In genomic region chr13:73090116-73090811, GRCh38 we compare ENCODE assay signal across 8 cellular contexts. TPM values are rescaled to one million over a fixed set of nuclear protein-coding genes. Genes with fewer than 3 reads are reported as not detected.
A peak's percentile ranks its signal among the peaks of the same experiment; 100 is the strongest.
DNase-seq lines count a peak whose midpoint lies in the region; ATAC-seq and TF ChIP-seq lines count a peak whose summit lies in the region.

No MANE protein-coding gene starts in this region.

- H3K4me3 ChIP-seq in AG10803 (ENCODE audit: low read length) (no peak overlapping the region), esophagus (ENCODE audit: low read depth in 1 of 2, low read length in 2 of 2) (no peak overlapping the region)

- no peak for ATAC-seq in stimulated activated naive CD8-positive, alpha-beta T cell treated with anti-CD3 and anti-CD28 coated beads, Interleukin-15, Interleukin-2, amounts not matched to agents 100 U/mL and 50 U/mL, for 24 hours

- H3K9me3 ChIP-seq in esophagus (ENCODE audit: control insufficient read depth in 2 of 2, insufficient read depth in 1 of 2, low read depth in 1 of 2, low read length in 1 of 2) = no peaks in the 10 kb centered on the region

- TF ChIP-seq CTCF in AG10803 (conservative IDR thresholded peaks at IDR 0.05; ENCODE audit: low read length) = no peak

- no peaks in the 10 kb centered on the region for H3K4me1 ChIP-seq in esophagus (ENCODE audit: control insufficient read depth in 2 of 2, insufficient read depth in 2 of 2, low read length in 1 of 2)

- WGBS in esophagus, 2 donors = 42 to 49% methylated on average over 7 of the region's 7 CpGs

- H3K36me3 ChIP-seq in esophagus (ENCODE audit: control insufficient read depth in 2 of 2, insufficient read depth in 2 of 2, low read length in 1 of 2) = no peaks in the 10 kb centered on the region

- H3K27ac ChIP-seq in esophagus (ENCODE audit: low read depth in 2 of 2, low read length in 1 of 2) = peak overlapping the region; percentile 68 to 84

- H3K27me3 ChIP-seq in esophagus (ENCODE audit: control insufficient read depth in 1 of 2, insufficient read depth in 2 of 2, low read length in 2 of 2) = no peaks in the 10 kb centered on the region

- peak; percentile 62 for DNase-seq in AG10803 (ENCODE audit: low read depth)
- peak; percentile 86 for DNase-seq in H4 (ENCODE audit: low spot score)
- DNase-seq in NCI-H510A (lab: John Stamatoyannopoulos, UW) = peak; percentile 72
- DNase-seq in stimulated activated naive CD8-positive, alpha-beta T cell treated with anti-CD3 and anti-CD28 coated beads, Interleukin-15, Interleukin-2, amounts not matched to agents 100 U/mL and 50 U/mL, for 24 hours = peak; percentile 6
- DNase-seq in midbrain (lab: John Stamatoyannopoulos, UW) = no peak
- no peak for DNase-seq in SKM-1 treated with dmso at 0.1 percent for 144 hours (lab: John Stamatoyannopoulos, UW; ENCODE audit: unreplicated experiment)
- no peak for DNase-seq in NCI-H1930 (lab: John Stamatoyannopoulos, UW)

RNA-seq across cellular contexts. Expression of gene KLF5, which starts 31.5 kb away (rescaled TPM):
- 7.2 and 8.5 TPM in 2 replicates for total RNA-seq in H4 (2014; rRNA removed; shearing (Covaris generic))
- polyA plus RNA-seq in esophagus = 100 to 1,000 TPM; 196 to 245 TPM

Comparison
In these comparisons a context has a peak if more than half of its experiments do, and no peak if none do; other contexts are left out.
1. DNase-seq: peak in AG10803 (single experiment), H4 (single experiment), NCI-H510A (single experiment) and stimulated activated naive CD8-positive, alpha-beta T cell treated with anti-CD3 and anti-CD28 coated beads, Interleukin-15, Interleukin-2, amounts not matched to agents 100 U/mL and 50 U/mL, for 24 hours (single experiment); none in midbrain (single experiment), SKM-1 treated with dmso at 0.1 percent for 144 hours (single experiment) and NCI-H1930 (0 of 2).